In the genomic region with DNA sequence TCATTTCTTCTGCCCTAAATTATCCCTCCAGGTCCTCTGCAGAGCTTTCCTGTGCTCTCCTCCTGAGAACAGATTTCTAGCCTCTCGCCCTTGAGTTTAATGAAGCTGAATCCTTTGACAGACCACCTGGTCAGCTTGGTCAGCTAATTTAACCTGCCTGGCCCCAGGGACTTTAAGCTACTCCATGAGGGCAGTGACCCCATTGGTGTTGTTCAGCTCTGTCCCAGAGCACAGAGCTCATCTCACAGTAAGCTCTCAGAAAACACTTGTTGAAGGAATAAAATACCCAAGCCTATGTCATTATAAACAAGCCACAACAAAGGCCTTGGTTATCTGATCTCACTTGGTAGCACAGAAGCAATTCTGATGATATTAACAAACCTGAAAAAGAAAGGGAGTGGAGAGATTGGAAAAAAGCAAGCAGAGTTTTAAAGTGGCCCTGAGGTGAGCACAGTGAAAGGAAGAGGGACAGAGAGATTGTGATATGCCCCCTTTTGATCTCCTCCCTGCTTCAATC, we compare ENCODE assay signal across 18 cellular contexts. TPM values are rescaled to one million over a fixed set of nuclear protein-coding genes. Genes with fewer than 3 reads are reported as not detected.
"Had no signal": no experiment of that assay in that cellular context is flagged by ENCODE, and none has a peak within 500 bp of the region (broad histone marks: within the 10 kb centered on the region; RNA-seq: fewer than 3 reads in every experiment).

No MANE protein-coding gene starts in this region.

- H3K9me3 ChIP-seq: body of pancreas, gastroesophageal sphincter, lower lobe of right lung, mucosa of descending colon, spleen, tibial artery had no signal

- DNase-seq: activated CD8-positive, alpha-beta memory T cell treated with anti-CD3 and anti-CD28 coated beads, Interleukin-2, amount 50 U/mL, for 48 hours; activated effector memory CD4-positive, alpha-beta T cell treated with anti-CD3 and anti-CD28 coated beads, Interleukin-2, amount 50 U/mL, for 16 hours; activated naive CD4-positive, alpha-beta T cell treated with anti-CD3 and anti-CD28 coated beads, Interleukin-2, amount 50 U/mL, for 16 hours; activated T-cell treated with anti-CD3 and anti-CD28 coated beads, Interleukin-2, amount 50 U/mL, for 72 hours; anterior cingulate cortex; body of pancreas; head of caudate nucleus; lower lobe of right lung; mesendoderm; mucosa of descending colon; spleen; stimulated activated CD4-positive, alpha-beta T cell treated with anti-CD3 and anti-CD28 coated beads, Interleukin-4, amount 100 ng/mL, for 24 hours; substantia nigra; tibial artery had no signal

- H3K4me3 ChIP-seq: body of pancreas, cardiac muscle cell, gastroesophageal sphincter, lower lobe of right lung, mucosa of descending colon, spleen, tibial artery had no signal

- H3K27me3 ChIP-seq: body of pancreas, gastroesophageal sphincter, spleen, tibial artery had no signal

- ATAC-seq: body of pancreas, gastroesophageal sphincter, mucosa of descending colon, WTC11 had no signal

- H3K4me1 ChIP-seq: body of pancreas, gastroesophageal sphincter, lower lobe of right lung, spleen, tibial artery had no signal

- H3K27ac ChIP-seq: body of pancreas, cardiac muscle cell, epithelial cell of prostate, gastroesophageal sphincter, lower lobe of right lung, spleen, tibial artery had no signal

- H3K36me3 ChIP-seq: cardiac muscle cell, gastroesophageal sphincter, lower lobe of right lung, spleen, tibial artery had no signal

RNA-seq across cellular contexts. Expression of a gene that starts 24.4 kb away (rescaled TPM):
- polyA plus RNA-seq: cardiac muscle cell had no signal
